In genomic region chr1:75542818-75543570, GRCh38 we compare ENCODE assay signal across 12 cellular contexts.
"Had no signal": no experiment of that assay in that cellular context is flagged by ENCODE, and none has a peak within 500 bp of the region (broad histone marks: within the 10 kb centered on the region; RNA-seq: fewer than 3 reads in every experiment).

No MANE protein-coding gene starts in this region.

- H3K9me3 ChIP-seq: gastroesophageal sphincter, testis had no signal

- H3K4me1 ChIP-seq: gastroesophageal sphincter, testis had no signal

- H3K27me3 ChIP-seq: gastroesophageal sphincter, testis had no signal

- H3K4me3 ChIP-seq: gastroesophageal sphincter, testis had no signal

- H3K36me3 ChIP-seq: gastroesophageal sphincter had no signal

- DNase-seq: activated CD4-positive, alpha-beta memory T cell treated with anti-CD3 and anti-CD28 coated beads for 36 hours; activated CD4-positive, alpha-beta T cell treated with anti-CD3 and anti-CD28 coated beads for 1 hour; activated gamma-delta T cell treated with Interleukin-2 at 50 U/mL for 16 hours; activated naive CD8-positive, alpha-beta T cell treated with anti-CD3 and anti-CD28 coated beads for 36 hours; activated T-cell treated with anti-CD3 and anti-CD28 coated beads, Interleukin-2, amount 50 U/mL, for 4 hours; hippocampal formation; left colon; nephron progenitor cell; stimulated activated CD4-positive, alpha-beta T cell treated with anti-CD3 and anti-CD28 coated beads, Interleukin-4, amount 100 ng/mL, for 24 hours; stimulated activated naive CD8-positive, alpha-beta T cell treated with anti-CD3 and anti-CD28 coated beads, Interleukin-15, amount 100 ng/mL, for 72 hours; testis had no signal

- H3K27ac ChIP-seq: gastroesophageal sphincter, testis had no signal
